Comparison of ENCODE assay signal across 26 cellular contexts in genomic region chr6:170150590-170150945, GRCh38.
DNase-seq lines count a peak whose midpoint lies in the region; ATAC-seq and TF ChIP-seq lines count a peak whose summit lies in the region.
"Had no signal": no experiment of that assay in that cellular context is flagged by ENCODE, and none has a peak within 500 bp of the region (broad histone marks: within the 10 kb centered on the region; RNA-seq: fewer than 3 reads in every experiment).

No MANE protein-coding gene starts in this region.

- 81 to 83% methylated on average over 5 to 7 of the region's 7 CpGs for WGBS in testis, 2 donors

- H3F3A ChIP-seq in PC-3 (ENCODE audit: low read length, unreplicated experiment) = no peaks in the 10 kb centered on the region

- no peak overlapping the region for H2AFZ ChIP-seq in PC-3 (ENCODE audit: low read length)
- H2AFZ ChIP-seq: hepatocyte had no signal

- no peak for DNase-seq in activated CD8-positive, alpha-beta T cell treated with anti-CD3 and anti-CD28 coated beads, Interleukin-2, amount 10 ng/mL, durations not matched to agents 7 days and 5 days
- DNase-seq in activated CD8-positive, alpha-beta T cell treated with anti-CD3 and anti-CD28 coated beads for 36 hours = no peak
- DNase-seq in PC-3 (no peak), fibroblast of pulmonary artery (ENCODE audit: low read depth) (peak; percentile 8), retinal pigment epithelial cell (ENCODE audit: low read depth) (no peak), uterus (no peak), testis (no peak)
- no peak for DNase-seq in effector memory CD8-positive, alpha-beta T cell
- DNase-seq: activated CD4-positive, alpha-beta T cell treated with anti-CD3 and anti-CD28 coated beads, Interleukin-2, amount 10 ng/mL, durations not matched to agents 24 days and 14 days; activated naive CD4-positive, alpha-beta T cell; activated T-cell treated with anti-CD3 and anti-CD28 coated beads, Interleukin-2, amount 50 U/mL, for 4 hours; adrenal gland; body of pancreas; DND-41; effector CD4-positive, alpha-beta T cell; HCEC 1CT; mesenchymal stem cell; MG63; NCI-H1436; T-helper 9 cell had no signal

- BruUV-seq in PC-3 (replicated peaks; lab: Mats Ljungman, UMichigan) = no TSS peak

- H3K4me3 ChIP-seq in PC-3 (ENCODE audit: low read length) = no peak overlapping the region
- no peak overlapping the region for H3K4me3 ChIP-seq in fibroblast of pulmonary artery (replicated peaks; ENCODE audit: low read depth, low read length)
- H3K4me3 ChIP-seq in retinal pigment epithelial cell (ENCODE audit: low read length) = no peak overlapping the region
- H3K4me3 ChIP-seq in uterus = no peak overlapping the region
- H3K4me3 ChIP-seq in testis = no peak overlapping the region
- H3K4me3 ChIP-seq: adrenal gland, body of pancreas, hepatocyte, K562, MG63 had no signal

- no peak overlapping the region for H3K9ac ChIP-seq in PC-3 (ENCODE audit: low read length)

- CTCF ChIA-PET in activated CD8-positive, alpha-beta T cell treated with anti-CD3 and anti-CD28 coated beads, Interleukin-2, amount 10 ng/mL, durations not matched to agents 7 days and 5 days (lab: Charles Lee) = no interaction called here
- CTCF ChIA-PET in activated CD8-positive, alpha-beta T cell treated with anti-CD3 and anti-CD28 coated beads for 36 hours (lab: Charles Lee) = no interaction called here
- CTCF ChIA-PET in PC-3 (lab: Charles Lee) = no interaction called here

- H3K79me2 ChIP-seq in PC-3 (ENCODE audit: low read length) = no peaks in the 10 kb centered on the region
- H3K79me2 ChIP-seq: hepatocyte had no signal

- no peak for TF ChIP-seq CTCF in activated CD8-positive, alpha-beta T cell treated with anti-CD3 and anti-CD28 coated beads for 36 hours (IDR thresholded peaks at IDR 0.05)
- TF ChIP-seq CTCF in PC-3 (conservative IDR thresholded peaks at IDR 0.05; ENCODE audit: low read depth, low read length) (no peak; the same call in 1 of the 2 replicates), fibroblast of pulmonary artery (IDR thresholded peaks at IDR 0.05; ENCODE audit: low read length, missing control alignments) (no peak), retinal pigment epithelial cell (conservative IDR thresholded peaks at IDR 0.05; ENCODE audit: low read depth, low read length) (peak; percentile 2), uterus (IDR thresholded peaks at IDR 0.05) (no peak), testis (IDR thresholded peaks at IDR 0.05) (no peak)

- H3K9me3 Mint-ChIP-seq in activated CD8-positive, alpha-beta T cell treated with anti-CD3 and anti-CD28 coated beads, Interleukin-2, amount 10 ng/mL, durations not matched to agents 7 days and 5 days (ENCODE audit: insufficient read depth) = no peaks in the 10 kb centered on the region
- peaks cover 2% of the 10 kb centered on the region for H3K9me3 Mint-ChIP-seq in activated CD8-positive, alpha-beta T cell treated with anti-CD3 and anti-CD28 coated beads for 36 hours
- no peaks in the 10 kb centered on the region for H3K9me3 Mint-ChIP-seq in effector memory CD8-positive, alpha-beta T cell
- H3K9me3 Mint-ChIP-seq: activated T-cell treated with anti-CD3 and anti-CD28 coated beads, Interleukin-2, amount 50 U/mL, for 4 hours had no signal

- no peak overlapping the region for H3K27ac ChIP-seq in PC-3 (ENCODE audit: low read length)
- H3K27ac ChIP-seq in uterus = no peak overlapping the region
- no peak overlapping the region for H3K27ac ChIP-seq in testis
- H3K27ac ChIP-seq: hepatocyte had no signal

- H3K4me1 Mint-ChIP-seq in activated CD8-positive, alpha-beta T cell treated with anti-CD3 and anti-CD28 coated beads, Interleukin-2, amount 10 ng/mL, durations not matched to agents 7 days and 5 days (ENCODE audit: low read depth) = peaks cover 70% of the 10 kb centered on the region
- peaks cover 50% of the 10 kb centered on the region for H3K4me1 Mint-ChIP-seq in activated CD8-positive, alpha-beta T cell treated with anti-CD3 and anti-CD28 coated beads for 36 hours (ENCODE audit: low read depth)
- H3K4me1 Mint-ChIP-seq in effector memory CD8-positive, alpha-beta T cell (ENCODE audit: low read depth in 2 of 2) = peaks cover 42 to 52% of the 10 kb centered on the region in 2 donors

- peaks cover 13% of the 10 kb centered on the region for H3K27me3 Mint-ChIP-seq in activated CD8-positive, alpha-beta T cell treated with anti-CD3 and anti-CD28 coated beads, Interleukin-2, amount 10 ng/mL, durations not matched to agents 7 days and 5 days (ENCODE audit: low read depth)
- H3K27me3 Mint-ChIP-seq in activated CD8-positive, alpha-beta T cell treated with anti-CD3 and anti-CD28 coated beads for 36 hours = peaks cover 7% of the 10 kb centered on the region
- peaks cover 0 to 26% of the 10 kb centered on the region in 2 donors for H3K27me3 Mint-ChIP-seq in effector memory CD8-positive, alpha-beta T cell

- H3K4me2 ChIP-seq in PC-3 (ENCODE audit: low read length) = no peak overlapping the region
- H3K4me2 ChIP-seq: hepatocyte had no signal

- intact Hi-C loops in activated CD8-positive, alpha-beta T cell treated with anti-CD3 and anti-CD28 coated beads for 36 hours (cut with micrococcal nuclease) = no loop called here
- intact Hi-C loops in PC-3 (cut with micrococcal nuclease) = no loop called here
- intact Hi-C loops in uterus (cut with DNase I; ENCODE audit: low total_unique reads) = no loop called here
- intact Hi-C loops in testis (cut with DNase I; ENCODE audit: low total_unique reads) = no loop called here

- H3K36me3 ChIP-seq in PC-3 (ENCODE audit: low read depth, low read length) (no peaks in the 10 kb centered on the region), uterus (no peaks in the 10 kb centered on the region), testis (ENCODE audit: low read depth, missing control alignments) (no peaks in the 10 kb centered on the region)
- H3K36me3 ChIP-seq: adrenal gland, MG63 had no signal

- H3K27ac Mint-ChIP-seq in activated CD8-positive, alpha-beta T cell treated with anti-CD3 and anti-CD28 coated beads, Interleukin-2, amount 10 ng/mL, durations not matched to agents 7 days and 5 days = peak overlapping the region; percentile 39
- no peak overlapping the region for H3K27ac Mint-ChIP-seq in activated CD8-positive, alpha-beta T cell treated with anti-CD3 and anti-CD28 coated beads for 36 hours
- peak overlapping the region in 1 of 2 donors; percentile 60 for H3K27ac Mint-ChIP-seq in effector memory CD8-positive, alpha-beta T cell
- H3K27ac Mint-ChIP-seq: activated CD4-positive, alpha-beta T cell treated with anti-CD3 and anti-CD28 coated beads, Interleukin-2, amount 10 ng/mL, durations not matched to agents 24 days and 14 days; B cell; stimulated activated naive CD8-positive, alpha-beta T cell treated with anti-CD3 and anti-CD28 coated beads, Interleukin-15, Interleukin-2, amounts not matched to agents 100 ng/mL and 50 ng/mL, for 24 hours had no signal

- no peaks in the 10 kb centered on the region for H4K20me1 ChIP-seq in PC-3 (ENCODE audit: low read length)

- H3K27me3 ChIP-seq in PC-3 (ENCODE audit: low read length) (no peaks in the 10 kb centered on the region), uterus (no peaks in the 10 kb centered on the region), testis (no peaks in the 10 kb centered on the region)
- H3K27me3 ChIP-seq: body of pancreas, hepatocyte, MG63 had no signal

- no peak for TF ChIP-seq POLR2A in uterus (IDR thresholded peaks at IDR 0.05)
- no peak for TF ChIP-seq POLR2A in testis (IDR thresholded peaks at IDR 0.05)

- H3K9me2 ChIP-seq in PC-3 (replicated peaks; ENCODE audit: low read length) = no peaks in the 10 kb centered on the region

- no peak for ATAC-seq in activated CD8-positive, alpha-beta T cell treated with anti-CD3 and anti-CD28 coated beads, Interleukin-2, amount 10 ng/mL, durations not matched to agents 7 days and 5 days
- no peak for ATAC-seq in activated CD8-positive, alpha-beta T cell treated with anti-CD3 and anti-CD28 coated beads for 36 hours
- ATAC-seq in PC-3 = 0 out of 2 replicates have a peak, but pooled peaks have one; percentile 21
- no peak for ATAC-seq in effector memory CD8-positive, alpha-beta T cell (replicated peaks)
- ATAC-seq: activated T-cell treated with anti-CD3 and anti-CD28 coated beads, Interleukin-2, amount 50 U/mL, for 4 hours; body of pancreas; esophagus mucosa; K562; Right ventricle myocardium inferior had no signal

- POLR2A ChIA-PET in activated CD8-positive, alpha-beta T cell treated with anti-CD3 and anti-CD28 coated beads, Interleukin-2, amount 10 ng/mL, durations not matched to agents 7 days and 5 days (lab: Charles Lee) = no interaction called here
- POLR2A ChIA-PET in activated CD8-positive, alpha-beta T cell treated with anti-CD3 and anti-CD28 coated beads for 36 hours (lab: Charles Lee) = interaction anchor here (0.6 to 1.1 kb wide), 2 partner anchors 11 to 147 kb away, joined by 3 to 5 read pairs; no protein-coding TSS in a partner anchor
- POLR2A ChIA-PET in PC-3 (lab: Charles Lee; ENCODE audit: unreplicated experiment) = no interaction called here

- H3K36me3 Mint-ChIP-seq in activated CD8-positive, alpha-beta T cell treated with anti-CD3 and anti-CD28 coated beads, Interleukin-2, amount 10 ng/mL, durations not matched to agents 7 days and 5 days (ENCODE audit: low read depth) = peaks cover under 1% of the 10 kb centered on the region
- peaks cover 2% of the 10 kb centered on the region for H3K36me3 Mint-ChIP-seq in activated CD8-positive, alpha-beta T cell treated with anti-CD3 and anti-CD28 coated beads for 36 hours (ENCODE audit: low read depth)
- H3K36me3 Mint-ChIP-seq in effector memory CD8-positive, alpha-beta T cell (ENCODE audit: insufficient read depth) = peaks cover 12% of the 10 kb centered on the region

- H3K4me1 ChIP-seq in PC-3 (ENCODE audit: insufficient read depth, low read length) (peaks cover 4% of the 10 kb centered on the region), uterus (peaks cover 0 to 5% of the 10 kb centered on the region in 2 donors), testis (peaks cover 16% of the 10 kb centered on the region)

- H3K4me3 Mint-ChIP-seq in activated CD8-positive, alpha-beta T cell treated with anti-CD3 and anti-CD28 coated beads, Interleukin-2, amount 10 ng/mL, durations not matched to agents 7 days and 5 days = no peak overlapping the region
- no peak overlapping the region for H3K4me3 Mint-ChIP-seq in activated CD8-positive, alpha-beta T cell treated with anti-CD3 and anti-CD28 coated beads for 36 hours
- H3K4me3 Mint-ChIP-seq in effector memory CD8-positive, alpha-beta T cell = no peak overlapping the region
- H3K4me3 Mint-ChIP-seq: activated CD4-positive, alpha-beta T cell treated with anti-CD3 and anti-CD28 coated beads, Interleukin-2, amount 10 ng/mL, durations not matched to agents 24 days and 14 days; activated T-cell treated with anti-CD3 and anti-CD28 coated beads, Interleukin-2, amount 50 U/mL, for 4 hours; B cell; stimulated activated naive CD8-positive, alpha-beta T cell treated with anti-CD3 and anti-CD28 coated beads, Interleukin-15, Interleukin-2, amounts not matched to agents 100 ng/mL and 50 ng/mL, for 24 hours had no signal

- no peaks in the 10 kb centered on the region for H3K9me3 ChIP-seq in PC-3 (ENCODE audit: low read length)
- no peaks in the 10 kb centered on the region for H3K9me3 ChIP-seq in uterus
- H3K9me3 ChIP-seq in testis = no peaks in the 10 kb centered on the region
- H3K9me3 ChIP-seq: adrenal gland, body of pancreas, MG63 had no signal
